In genomic region chr1:14949270-14949835, GRCh38 we compare ENCODE assay signal across 1 cellular context.
TF ChIP-seq lines count a peak whose summit lies in the region.

No MANE protein-coding gene starts in this region.

TF ChIP-seq in HepG2, 621 proteins besides CTCF, POLR2A, EP300 and RAD21:
- TF ChIP-seq ZBTB20 (CRISPR knock-in tag; IDR thresholded peaks at IDR 0.05; ENCODE audit: borderline replicate concordance, low read depth): peak; percentile 66; the same call in 1 of the 2 replicates
- TF ChIP-seq RBFOX2 (IDR thresholded peaks at IDR 0.05; ENCODE audit: low read depth, low read length): 0 out of 2 replicates have a peak, but pooled peaks have one; percentile 28
- 0 out of 2 replicates have a peak, but pooled peaks have one; percentile 53 for TF ChIP-seq CSRNP1 (CRISPR knock-in tag; IDR thresholded peaks at IDR 0.05)
- no peak for TF ChIP-seq MZF1 (CRISPR knock-in tag; IDR thresholded peaks at IDR 0.05; ENCODE audit: borderline replicate concordance)
- TF ChIP-seq SRY (CRISPR knock-in tag; IDR thresholded peaks at IDR 0.05): 0 out of 2 replicates have a peak, but pooled peaks have one; percentile 8
- TF ChIP-seq MEIS2 (CRISPR knock-in tag; IDR thresholded peaks at IDR 0.05): 0 out of 2 replicates have a peak, but pooled peaks have one; percentile 14
- TF ChIP-seq NFAT5 (CRISPR knock-in tag; IDR thresholded peaks at IDR 0.05): 0 out of 2 replicates have a peak, but pooled peaks have one; percentile 3
- peak; percentile 25; the same call in 1 of the 2 replicates for TF ChIP-seq GATAD1 (CRISPR knock-in tag; IDR thresholded peaks at IDR 0.05)
- TF ChIP-seq ZNF781 (CRISPR knock-in tag; IDR thresholded peaks at IDR 0.05; ENCODE audit: borderline replicate concordance, not compliant biosample characterization): peak; percentile 39
- peak; percentile 62; the same call in 1 of the 2 replicates for TF ChIP-seq HNF1B (CRISPR knock-in tag; IDR thresholded peaks at IDR 0.05)
- TF ChIP-seq ZFP90 (CRISPR knock-in tag; IDR thresholded peaks at IDR 0.05; ENCODE audit: borderline replicate concordance): 0 out of 2 replicates have a peak, but pooled peaks have one; percentile 56
- TF ChIP-seq PATZ1 (CRISPR knock-in tag; IDR thresholded peaks at IDR 0.05): no peak
- TF ChIP-seq GABPB1 (CRISPR knock-in tag; IDR thresholded peaks at IDR 0.05): no peak
- no peak for TF ChIP-seq CREB1 (IDR thresholded peaks at IDR 0.05)
- TF ChIP-seq CREB1 (CRISPR knock-in tag; IDR thresholded peaks at IDR 0.05): peak; percentile 22; the same call in 1 of the 2 replicates
- no peak for TF ChIP-seq RBM22 (optimal IDR thresholded peaks at IDR 0.05; ENCODE audit: low read length)
- no peak for TF ChIP-seq ZNF644 (CRISPR knock-in tag; IDR thresholded peaks at IDR 0.05; ENCODE audit: low read depth)
- TF ChIP-seq MAX (IDR thresholded peaks at IDR 0.05): 0 out of 2 replicates have a peak, but pooled peaks have one; percentile 38
- 0 out of 2 replicates have a peak, but pooled peaks have one; percentile 25 for TF ChIP-seq ZBTB4 (CRISPR knock-in tag; IDR thresholded peaks at IDR 0.05; ENCODE audit: borderline replicate concordance)
- TF ChIP-seq AGO2 (optimal IDR thresholded peaks at IDR 0.05; ENCODE audit: low read depth, low read length): peak; percentile 23
- TF ChIP-seq PAXIP1 (CRISPR knock-in tag; conservative IDR thresholded peaks at IDR 0.05): no peak
- TF ChIP-seq ZNF724P (CRISPR knock-in tag; IDR thresholded peaks at IDR 0.05; ENCODE audit: borderline replicate concordance): 0 out of 2 replicates have a peak, but pooled peaks have one; percentile 21
- TF ChIP-seq ZNF501 (CRISPR knock-in tag; IDR thresholded peaks at IDR 0.05): peak; percentile 32; the same call in 1 of the 2 replicates
- TF ChIP-seq DMAP1 (CRISPR knock-in tag; IDR thresholded peaks at IDR 0.05): 0 out of 2 replicates have a peak, but pooled peaks have one; percentile 45
